In the genomic region with DNA sequence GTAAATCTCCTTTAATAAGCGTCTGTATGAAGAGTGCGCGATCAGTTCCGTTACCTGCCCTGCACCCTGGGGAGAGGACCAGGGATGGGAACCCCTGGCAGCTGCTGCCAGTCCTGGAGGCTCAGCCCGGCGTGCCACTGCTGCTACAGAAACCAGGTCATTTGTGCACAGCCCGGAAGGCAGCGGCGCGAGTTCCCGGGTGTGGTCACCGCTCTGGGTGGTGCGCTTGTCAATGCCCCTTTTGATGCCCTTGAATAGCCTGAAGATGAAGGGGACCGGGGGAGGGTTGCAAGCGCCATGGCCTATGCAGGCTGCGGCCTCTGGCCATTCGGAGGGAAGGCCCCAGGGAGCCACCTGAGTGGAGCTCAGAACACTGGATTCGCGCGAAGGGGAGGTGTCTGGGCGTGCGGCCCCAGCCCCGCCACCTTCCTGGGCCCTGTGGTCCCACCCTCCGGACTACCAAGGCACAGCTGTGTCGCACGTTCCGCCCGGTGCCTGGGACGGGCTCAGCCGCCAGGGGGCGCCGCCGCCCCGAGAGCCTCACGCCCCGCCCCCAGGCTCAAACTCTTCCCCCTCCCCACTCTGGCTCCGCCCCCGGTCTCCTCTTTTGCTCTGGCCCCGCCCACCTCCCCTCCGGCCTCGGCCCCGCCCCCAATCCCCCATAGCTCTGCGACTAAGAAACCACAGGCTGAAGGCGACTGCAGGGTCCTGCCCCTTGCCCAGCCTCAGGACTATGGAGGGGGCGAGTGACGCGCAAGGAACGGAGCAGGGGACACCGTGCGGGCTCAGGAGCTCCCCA, we compare ENCODE assay signal across 9 cellular contexts. TPM values are rescaled to one million over a fixed set of nuclear protein-coding genes. Genes with fewer than 3 reads are reported as not detected.
DNase-seq lines count a peak whose midpoint lies in the region; ATAC-seq and TF ChIP-seq lines count a peak whose summit lies in the region.
"Had no signal": no experiment of that assay in that cellular context is flagged by ENCODE, and none has a peak within 500 bp of the region (broad histone marks: within the 10 kb centered on the region; RNA-seq: fewer than 3 reads in every experiment).

No MANE protein-coding gene starts in this region.

- no peak overlapping the region for H3K27ac ChIP-seq in PC-3 (ENCODE audit: low read length)
- H3K27ac ChIP-seq in suprapubic skin, result peak overlapping the region; percentile 30
- H3K27ac ChIP-seq: SJCRH30 had no signal

- H3K36me3 ChIP-seq in PC-3 (ENCODE audit: low read depth, low read length) (peaks cover 4% of the 10 kb centered on the region; the same call in 1 of the 2 replicates), suprapubic skin (peaks cover 53% of the 10 kb centered on the region)

- POLR2A ChIA-PET in PC-3 (lab: Charles Lee; ENCODE audit: unreplicated experiment), result no interaction called here

- no TSS peak for BruUV-seq in PC-3 (replicated peaks; lab: Mats Ljungman, UMichigan)

- peak; percentile 74 for TF ChIP-seq CTCF in GM10266 (IDR thresholded peaks at IDR 0.05; ENCODE audit: control insufficient read depth, insufficient read depth, low read depth, missing control alignments)
- peak; percentile 48 for TF ChIP-seq CTCF in PC-3 (conservative IDR thresholded peaks at IDR 0.05; ENCODE audit: low read depth, low read length)
- TF ChIP-seq CTCF in omental fat pad (IDR thresholded peaks at IDR 0.05), result no peak
- TF ChIP-seq CTCF in suprapubic skin (IDR thresholded peaks at IDR 0.05), result peak; percentile 39 to 86

- H3K9me2 ChIP-seq in PC-3 (replicated peaks; ENCODE audit: low read length), result no peaks in the 10 kb centered on the region

- H3K9me3 ChIP-seq in PC-3 (ENCODE audit: low read length) (no peaks in the 10 kb centered on the region), suprapubic skin (no peaks in the 10 kb centered on the region)
- H3K9me3 ChIP-seq: SJCRH30 had no signal

- H3F3A ChIP-seq in PC-3 (ENCODE audit: low read length, unreplicated experiment), result no peaks in the 10 kb centered on the region

- H4K20me1 ChIP-seq in PC-3 (ENCODE audit: low read length), result no peaks in the 10 kb centered on the region

- H3K79me2 ChIP-seq in PC-3 (ENCODE audit: low read length), result no peaks in the 10 kb centered on the region

- H3K9ac ChIP-seq in PC-3 (ENCODE audit: low read length), result no peak overlapping the region

- no peak for TF ChIP-seq EP300 in suprapubic skin (IDR thresholded peaks at IDR 0.05)

- CTCF ChIA-PET in PC-3 (lab: Charles Lee), result interaction anchor here (1.2 kb wide), 1 partner anchor 91 kb away, joined by 3 read pairs; no protein-coding TSS in a partner anchor

- H3K27me3 ChIP-seq in PC-3 (ENCODE audit: low read length), result no peaks in the 10 kb centered on the region
- H3K27me3 ChIP-seq in suprapubic skin, result no peaks in the 10 kb centered on the region
- H3K27me3 ChIP-seq: SJCRH30 had no signal

- peak; percentile 27; the same call in 1 of the 2 replicates for ATAC-seq in PC-3
- ATAC-seq in omental fat pad (ENCODE audit: low FRiP score), result peak; percentile 38
- ATAC-seq in GM21576 (IDR thresholded peaks at IDR 0.05; ENCODE audit: unreplicated experiment), result no peak
- ATAC-seq in GM19467 (IDR thresholded peaks at IDR 0.05; ENCODE audit: unreplicated experiment), result no peak

- no peak overlapping the region for H2AFZ ChIP-seq in PC-3 (ENCODE audit: low read length)

- H3K4me3 ChIP-seq in PC-3 (ENCODE audit: low read length), result no peak overlapping the region
- H3K4me3 ChIP-seq in suprapubic skin, result peak overlapping the region; percentile 46
- H3K4me3 ChIP-seq: SJCRH30 had no signal

- H3K4me1 ChIP-seq in PC-3 (ENCODE audit: insufficient read depth, low read length), result no peaks in the 10 kb centered on the region
- peaks cover 20% of the 10 kb centered on the region for H3K4me1 ChIP-seq in suprapubic skin
- H3K4me1 ChIP-seq: SJCRH30 had no signal

- TF ChIP-seq POLR2A in suprapubic skin (IDR thresholded peaks at IDR 0.05), result no peak

- 51% methylated on average over 30 of the region's 50 CpGs for WGBS in suprapubic skin

- intact Hi-C loops in PC-3 (cut with micrococcal nuclease), result no loop called here

- DNase-seq in GM10266 (ENCODE audit: extremely low spot score), result peak; percentile 96
- no peak for DNase-seq in PC-3
- peak; percentile 44 for DNase-seq in activated gamma-delta T cell (lab: John Stamatoyannopoulos, UW)
- peak; percentile 78 for DNase-seq in germinal center (ENCODE audit: low spot score)
- DNase-seq in omental fat pad (ENCODE audit: low spot score), result peak; percentile 48
- DNase-seq in suprapubic skin (ENCODE audit: low spot score in 2 of 2), result peak in 1 of 2 donors; percentile 92

- H3K4me2 ChIP-seq in PC-3 (ENCODE audit: low read length), result no peak overlapping the region

RNA-seq across cellular contexts. Expression of a gene that starts 16.5 kb away (rescaled TPM):
- total RNA-seq in PC-3 (2014; rRNA removed) (36.6 and 59.3 TPM in 2 replicates), omental fat pad (10 to 100 TPM; 14.8 to 36.9 (median 28.1) TPM), suprapubic skin (10 to 100 TPM; 26.2 to 81.2 (median 52.2) TPM)

Comparison
In these comparisons a context has a peak if more than half of its experiments do, and no peak if none do; other contexts are left out.
1. CTCF ChIP-seq: peak in GM10266 (single experiment), PC-3 (single experiment) and suprapubic skin (2 of 2); none in omental fat pad (0 of 3).
2. ATAC-seq: peak in PC-3 (single experiment) and omental fat pad (single experiment); none in GM21576 (single experiment) and GM19467 (single experiment).